9 cellular contexts compared by ENCODE assay signal in genomic region chr11:113774174-113774503, GRCh38. TPM values are rescaled to one million over a fixed set of nuclear protein-coding genes. Genes with fewer than 3 reads are reported as not detected.
A peak's percentile ranks its signal among the peaks of the same experiment; 100 is the strongest.
DNase-seq lines count a peak whose midpoint lies in the region; ATAC-seq, FAIRE-seq and TF ChIP-seq lines count a peak whose summit lies in the region.
"Had no signal": no experiment of that assay in that cellular context is flagged by ENCODE, and none has a peak within 500 bp of the region (broad histone marks: within the 10 kb centered on the region; RNA-seq: fewer than 3 reads in every experiment).

No MANE protein-coding gene starts in this region.

- H3K9me3 ChIP-seq in suprapubic skin, result no peaks in the 10 kb centered on the region

- intact Hi-C loops in activated CD4-positive, alpha-beta T cell treated with anti-CD3 and anti-CD28 coated beads for 36 hours (cut with DNase I, micrococcal nuclease), result loop anchor here (5.0 to 10.0 kb wide), 3 partner anchors 1489 to 1549 kb away; partner anchors contain the start of gene PTS (in 2 of the 2)

- no peak for ATAC-seq in activated CD4-positive, alpha-beta T cell treated with anti-CD3 and anti-CD28 coated beads for 36 hours

- H3K27me3 Mint-ChIP-seq in activated CD4-positive, alpha-beta T cell treated with anti-CD3 and anti-CD28 coated beads for 36 hours, result no peaks in the 10 kb centered on the region
- no peaks in the 10 kb centered on the region for H3K27me3 Mint-ChIP-seq in activated naive CD8-positive, alpha-beta T cell treated with anti-CD3 and anti-CD28 coated beads for 36 hours

- H3K36me3 Mint-ChIP-seq in activated CD4-positive, alpha-beta T cell treated with anti-CD3 and anti-CD28 coated beads for 36 hours (ENCODE audit: low read depth), result peaks cover 4% of the 10 kb centered on the region
- H3K36me3 Mint-ChIP-seq in activated naive CD8-positive, alpha-beta T cell treated with anti-CD3 and anti-CD28 coated beads for 36 hours, result peaks cover 3% of the 10 kb centered on the region

- peaks cover 31% of the 10 kb centered on the region for H3K4me1 ChIP-seq in suprapubic skin

- H3K4me3 Mint-ChIP-seq in activated CD4-positive, alpha-beta T cell treated with anti-CD3 and anti-CD28 coated beads for 36 hours, result peak overlapping the region; percentile 98
- H3K4me3 Mint-ChIP-seq in activated naive CD8-positive, alpha-beta T cell treated with anti-CD3 and anti-CD28 coated beads for 36 hours, result peak overlapping the region; percentile 99

- TF ChIP-seq CTCF in suprapubic skin (IDR thresholded peaks at IDR 0.05), result no peak

- no peak overlapping the region for H3K27ac ChIP-seq in suprapubic skin

- no peak overlapping the region for H3K27ac Mint-ChIP-seq in activated CD4-positive, alpha-beta T cell treated with anti-CD3 and anti-CD28 coated beads for 36 hours
- H3K27ac Mint-ChIP-seq in activated naive CD8-positive, alpha-beta T cell treated with anti-CD3 and anti-CD28 coated beads for 36 hours, result peak overlapping the region; percentile 96

- peak; percentile 69 for FAIRE-seq in islet of Langerhans (lab: Jason Lieb, UNC)
- no peak for FAIRE-seq in urothelium cell line (lab: Jason Lieb, UNC)

- DNase-seq in activated CD4-positive, alpha-beta T cell treated with anti-CD3 and anti-CD28 coated beads for 36 hours, result no peak
- DNase-seq in activated CD4-positive, alpha-beta T cell treated with anti-CD3 and anti-CD28 coated beads for 1 hour, result no peak
- no peak for DNase-seq in activated naive CD8-positive, alpha-beta T cell treated with anti-CD3 and anti-CD28 coated beads for 36 hours
- no peak for DNase-seq in suprapubic skin (ENCODE audit: low spot score in 2 of 2)
- DNase-seq in NOMO-1 treated with DMSO at 0.1 percent for 48 hours (lab: John Stamatoyannopoulos, UW; ENCODE audit: unreplicated experiment), result no peak
- no peak for DNase-seq in activated gamma-delta T cell (lab: John Stamatoyannopoulos, UW)
- DNase-seq in urothelium cell line (ENCODE audit: low spot score), result no peak

- WGBS in suprapubic skin, result 0% methylated on average over 1 of the region's 1 CpG

- no peaks in the 10 kb centered on the region for H3K27me3 ChIP-seq in suprapubic skin

- no peak for TF ChIP-seq POLR2A in suprapubic skin (IDR thresholded peaks at IDR 0.05)

- H3K36me3 ChIP-seq in suprapubic skin, result no peaks in the 10 kb centered on the region

- H3K4me1 Mint-ChIP-seq in activated CD4-positive, alpha-beta T cell treated with anti-CD3 and anti-CD28 coated beads for 36 hours, result peaks cover 18% of the 10 kb centered on the region
- peaks cover 14% of the 10 kb centered on the region for H3K4me1 Mint-ChIP-seq in activated naive CD8-positive, alpha-beta T cell treated with anti-CD3 and anti-CD28 coated beads for 36 hours

- POLR2A ChIA-PET in activated CD4-positive, alpha-beta T cell treated with anti-CD3 and anti-CD28 coated beads for 36 hours (lab: Charles Lee), result no interaction called here

- no peak for TF ChIP-seq EP300 in suprapubic skin (IDR thresholded peaks at IDR 0.05)

- CTCF ChIA-PET in activated CD4-positive, alpha-beta T cell treated with anti-CD3 and anti-CD28 coated beads for 36 hours (lab: Charles Lee), result interaction anchor here (1.1 kb wide), 1 partner anchor 9 kb away, joined by 4 read pairs; no protein-coding TSS in a partner anchor

- H3K4me3 ChIP-seq in suprapubic skin, result peak overlapping the region; percentile 88

- H3K9me3 Mint-ChIP-seq in activated CD4-positive, alpha-beta T cell treated with anti-CD3 and anti-CD28 coated beads for 36 hours (ENCODE audit: low read depth), result no peaks in the 10 kb centered on the region
- H3K9me3 Mint-ChIP-seq in activated naive CD8-positive, alpha-beta T cell treated with anti-CD3 and anti-CD28 coated beads for 36 hours, result no peaks in the 10 kb centered on the region

RNA-seq across cellular contexts. Expression of gene ZW10, which starts 0.6 kb away (rescaled TPM):
- 10 to 100 TPM; 16.9 to 18.5 TPM for total RNA-seq in activated CD4-positive, alpha-beta T cell treated with anti-CD3 and anti-CD28 coated beads for 36 hours
- 10 to 100 TPM; 20.2 to 23.3 TPM for total RNA-seq in activated naive CD8-positive, alpha-beta T cell treated with anti-CD3 and anti-CD28 coated beads for 36 hours
- total RNA-seq in suprapubic skin, result 10 to 100 TPM; 15.0 to 22.7 (median 20.8) TPM

RNA-seq across cellular contexts. Expression of gene CLDN25, which starts 5.5 kb away (rescaled TPM):
- total RNA-seq in activated CD4-positive, alpha-beta T cell treated with anti-CD3 and anti-CD28 coated beads for 36 hours, result not detected
- not detected for total RNA-seq in activated naive CD8-positive, alpha-beta T cell treated with anti-CD3 and anti-CD28 coated beads for 36 hours
- under 1 TPM in 1 of 4 donors, not detected in 3; 0.86 TPM for total RNA-seq in suprapubic skin
- total RNA-seq: T-helper 2 cell treated with Interferon-gamma antibody and Interleukin-4, amounts not matched to agents 100 ng/mL and 5 ng/mL, for 36 hours had no signal
